ENCODE assay signal across 8 cellular contexts in genomic region chr1:145465405-145466144, GRCh38. TPM values are rescaled to one million over a fixed set of nuclear protein-coding genes. Genes with fewer than 3 reads are reported as not detected.
DNase-seq lines count a peak whose midpoint lies in the region; ATAC-seq, FAIRE-seq and TF ChIP-seq lines count a peak whose summit lies in the region.
"Not testable (repeated sequence)": the region's sequence is repeated elsewhere in the genome, so short reads cannot be mapped to it uniquely, and the experiment has no call there.

No MANE protein-coding gene starts in this region.

- intact Hi-C loops in prostate gland (cut with DNase I); transverse colon (cut with DNase I; ENCODE audit: low total_unique reads): not testable (repeated sequence)

- H3K79me2 ChIP-seq in SU-DHL-6 (ENCODE audit: insufficient read depth, low read length) = not testable (repeated sequence)

- in situ Hi-C loops in transverse colon (cut with MboI; ENCODE audit: low pct_ligation_motif_present in 1 of 4, low pct_unique_long_range_greater_than_20kb in 1 of 4, low sequenced_read_pairs in 3 of 4) = not testable (repeated sequence)

- not testable (repeated sequence) for H3K4me3 ChIP-seq in SU-DHL-6 (ENCODE audit: insufficient read depth, low read length, poor library complexity, severe bottlenecking)
- H3K4me3 ChIP-seq in cardiac muscle cell = peak overlapping the region; percentile 16
- peak overlapping the region; percentile 25 to 28 for H3K4me3 ChIP-seq in prostate gland
- H3K4me3 ChIP-seq in transverse colon = peak overlapping the region; percentile 12 to 49 (median 30)

- H3K4me1 ChIP-seq in cardiac muscle cell (ENCODE audit: low read depth); prostate gland (replicated peaks); transverse colon: not testable (repeated sequence)

- TF ChIP-seq CTCF in SU-DHL-6 (IDR thresholded peaks at IDR 0.05; ENCODE audit: insufficient read depth, low read length, poor library complexity, severe bottlenecking); cardiac muscle cell (IDR thresholded peaks at IDR 0.05; ENCODE audit: low read depth, low read length); prostate gland (IDR thresholded peaks at IDR 0.05); transverse colon (IDR thresholded peaks at IDR 0.05): not testable (repeated sequence)

- not testable (repeated sequence) for FAIRE-seq in GM12892 (lab: Jason Lieb, UNC)

- H3K27me3 Mint-ChIP-seq in activated naive CD8-positive, alpha-beta T cell treated with anti-CD3 and anti-CD28 coated beads, Interleukin-2, amount 10 ng/mL, durations not matched to agents 7 days and 5 days = peaks cover 26% of the 10 kb centered on the region

- not testable (repeated sequence) for TF ChIP-seq EP300 in transverse colon (IDR thresholded peaks at IDR 0.05; ENCODE audit: low read depth)

- TF ChIP-seq POLR2A in GM12892 (IDR thresholded peaks at IDR 0.05; ENCODE audit: low read depth, low read length) (peak; percentile 94), prostate gland (IDR thresholded peaks at IDR 0.05) (peak; percentile 57), transverse colon (IDR thresholded peaks at IDR 0.05) (peak; percentile 82)

- not testable (repeated sequence) for H3K4me1 Mint-ChIP-seq in activated naive CD8-positive, alpha-beta T cell treated with anti-CD3 and anti-CD28 coated beads, Interleukin-2, amount 10 ng/mL, durations not matched to agents 7 days and 5 days

- H3K9me3 Mint-ChIP-seq in activated naive CD8-positive, alpha-beta T cell treated with anti-CD3 and anti-CD28 coated beads, Interleukin-2, amount 10 ng/mL, durations not matched to agents 7 days and 5 days = not testable (repeated sequence)

- H4K20me1 ChIP-seq in SU-DHL-6 (ENCODE audit: low read depth, low read length) = not testable (repeated sequence)

- POLR2A ChIA-PET in activated naive CD8-positive, alpha-beta T cell treated with anti-CD3 and anti-CD28 coated beads, Interleukin-2, amount 10 ng/mL, durations not matched to agents 7 days and 5 days (lab: Charles Lee) = interaction anchor here (0.6 to 0.9 kb wide), 4 partner anchors 178 to 911 kb away, joined by 3 to 10 read pairs (median 4); partner anchors contain the start of gene RBM8A

- peak; percentile 87 for ATAC-seq in HG02678 (IDR thresholded peaks at IDR 0.05; ENCODE audit: unreplicated experiment)
- ATAC-seq in activated naive CD8-positive, alpha-beta T cell treated with anti-CD3 and anti-CD28 coated beads, Interleukin-2, amount 10 ng/mL, durations not matched to agents 7 days and 5 days (ENCODE audit: low read depth) = peak; percentile 86

- H3K27ac Mint-ChIP-seq in activated naive CD8-positive, alpha-beta T cell treated with anti-CD3 and anti-CD28 coated beads, Interleukin-2, amount 10 ng/mL, durations not matched to agents 7 days and 5 days = peak overlapping the region; percentile 93

- H2AFZ ChIP-seq in SU-DHL-6 (ENCODE audit: low read depth, low read length, severe bottlenecking) = not testable (repeated sequence)

- peak overlapping the region; percentile 41 for H3K27ac ChIP-seq in SU-DHL-6 (ENCODE audit: low read depth, low read length)
- peak overlapping the region; percentile 57 for H3K27ac ChIP-seq in cardiac muscle cell
- H3K27ac ChIP-seq in prostate gland = peak overlapping the region in 1 of 2 donors; percentile 63
- H3K27ac ChIP-seq in transverse colon = peak overlapping the region; percentile 36 to 46 (median 42)

- not testable (repeated sequence) for H3K36me3 ChIP-seq in SU-DHL-6 (ENCODE audit: low read length); cardiac muscle cell; prostate gland; transverse colon

- H3K9me2 ChIP-seq in SU-DHL-6 (replicated peaks; ENCODE audit: insufficient read depth, low read length) = not testable (repeated sequence)

- not testable (repeated sequence) for H3K36me3 Mint-ChIP-seq in activated naive CD8-positive, alpha-beta T cell treated with anti-CD3 and anti-CD28 coated beads, Interleukin-2, amount 10 ng/mL, durations not matched to agents 7 days and 5 days

- H3F3A ChIP-seq in SU-DHL-6 (ENCODE audit: insufficient read depth) = not testable (repeated sequence)

- peak overlapping the region; percentile 37 for H3K9ac ChIP-seq in SU-DHL-6 (ENCODE audit: low read length)

- H3K4me3 Mint-ChIP-seq in activated naive CD8-positive, alpha-beta T cell treated with anti-CD3 and anti-CD28 coated beads, Interleukin-2, amount 10 ng/mL, durations not matched to agents 7 days and 5 days = peak overlapping the region; percentile 87

- DNase-seq in GM12892 (ENCODE audit: insufficient read length) (peak; percentile 35), NCI-H128 (lab: John Stamatoyannopoulos, UW; ENCODE audit: unreplicated experiment) (peak; percentile 3), cardiac muscle cell (ENCODE audit: low read depth in 1 of 2, low spot score in 1 of 2) (peak; percentile 86 to 89), prostate gland (ENCODE audit: low spot score) (peak; percentile 64), transverse colon (peak; percentile 82)
- peak; percentile 69 for DNase-seq in activated naive CD8-positive, alpha-beta T cell treated with anti-CD3 and anti-CD28 coated beads, Interleukin-2, amount 10 ng/mL, durations not matched to agents 7 days and 5 days

- H3K27me3 ChIP-seq in SU-DHL-6 (ENCODE audit: low read length); prostate gland (replicated peaks; ENCODE audit: insufficient read depth): not testable (repeated sequence)
- peaks cover 17% of the 10 kb centered on the region for H3K27me3 ChIP-seq in cardiac muscle cell
- H3K27me3 ChIP-seq in transverse colon = peaks cover 24% of the 10 kb centered on the region

- not testable (repeated sequence) for H3K9me3 ChIP-seq in SU-DHL-6 (ENCODE audit: insufficient read depth, low read length); cardiac muscle cell (ENCODE audit: low read depth); prostate gland; transverse colon

- WGBS in prostate gland = under 1% methylated on average over 18 of the region's 35 CpGs
- WGBS in transverse colon (ENCODE audit: low coverage in 1 of 2), 2 donors = 0 to 1% methylated on average over 11 to 15 of the region's 35 CpGs

- H3K4me2 ChIP-seq in SU-DHL-6 (ENCODE audit: low read depth, low read length, poor library complexity, severe bottlenecking) = peak overlapping the region; percentile 53

RNA-seq across cellular contexts. Expression of gene NBPF20, which starts 40.2 kb away (rescaled TPM):
- 3.0 TPM for polyA plus RNA-seq in GM12892 (2012; ENCODE audit: missing spikeins)
- 1 to 10 TPM in 1 of 2 experiments, under 1 TPM in 1; 0.99 to 1.4 TPM for total RNA-seq in activated naive CD8-positive, alpha-beta T cell treated with anti-CD3 and anti-CD28 coated beads, Interleukin-2, amount 10 ng/mL, durations not matched to agents 7 days and 5 days
- total RNA-seq in cardiac muscle cell (1.3 and 2.4 TPM in 2 replicates), prostate gland (1 to 10 TPM; 1.4 to 4.3 TPM), transverse colon (1 to 10 TPM; 1.5 to 7.2 (median 2.1) TPM)
- 0.70 and 1.6 TPM in 2 replicates for polyA plus RNA-seq in cardiac muscle cell

Comparison
In these comparisons a context has a peak if more than half of its experiments do, and no peak if none do; other contexts are left out.
1. DNase-seq: peak in every context shown above with its lines; median percentile 88 in cardiac muscle cell; 82 in transverse colon; 69 in activated naive CD8-positive, alpha-beta T cell treated with anti-CD3 and anti-CD28 coated beads, Interleukin-2, amount 10 ng/mL, durations not matched to agents 7 days and 5 days; 64 in prostate gland; 35 in GM12892; 3 in NCI-H128.